Comparison of ENCODE assay signal across 14 cellular contexts in the genomic region with DNA sequence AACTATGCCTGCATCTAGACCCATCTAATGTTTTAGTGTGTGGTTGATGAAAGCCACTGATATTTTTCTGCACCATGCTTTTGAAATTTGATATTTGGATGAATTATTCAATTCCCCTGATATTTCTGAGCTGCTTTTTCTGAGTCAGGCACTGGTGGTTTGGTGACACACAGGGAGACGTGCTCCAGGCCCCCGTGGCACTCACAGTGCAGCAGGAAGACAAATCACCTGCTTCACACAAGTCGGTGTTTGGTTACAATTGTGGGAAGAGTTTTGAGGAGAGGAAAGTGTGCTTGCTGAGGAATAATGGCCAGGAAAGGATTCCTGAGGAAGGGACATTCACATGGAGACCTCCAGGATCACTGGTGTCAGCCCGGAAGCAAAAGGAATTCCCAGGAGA.
DNase-seq lines count a peak whose midpoint lies in the region; ATAC-seq and TF ChIP-seq lines count a peak whose summit lies in the region.
"Had no signal": no experiment of that assay in that cellular context is flagged by ENCODE, and none has a peak within 500 bp of the region (broad histone marks: within the 10 kb centered on the region; RNA-seq: fewer than 3 reads in every experiment).

No MANE protein-coding gene starts in this region.

- WGBS in mammary epithelial cell (ENCODE audit: low coverage, missing lambda C conversion rate), result 25% methylated on average over 4 of the region's 4 CpGs

- in situ Hi-C loops in mammary epithelial cell (cut with MboI; ENCODE audit: low sequenced_read_pairs in 2 of 2), result no loop called here

- H3K9ac ChIP-seq in BLaER1 treated with 17β-estradiol and CSF1 and Interleukin-3, amounts not matched to agents 10 nM and 100 nM, result peak overlapping the region in 10 of 11 experiments; percentile 2 to 80 (median 76); a peak in 18 of 22 replicates
- no peak overlapping the region for H3K9ac ChIP-seq in mammary epithelial cell (ENCODE audit: insufficient read depth, low read length)

- H3K4me1 ChIP-seq in BLaER1 treated with 17β-estradiol and CSF1 and Interleukin-3, amounts not matched to agents 10 nM and 100 nM, result peaks cover 99 to 100% (median 100%) of the 10 kb centered on the region in 10 experiments
- H3K4me1 ChIP-seq in mammary epithelial cell (ENCODE audit: insufficient read depth, low read length), result peaks cover 55% of the 10 kb centered on the region
- peaks cover 18% of the 10 kb centered on the region for H3K4me1 ChIP-seq in upper lobe of right lung

- H3K36me3 Mint-ChIP-seq in nephron (ENCODE audit: low read depth), result no peaks in the 10 kb centered on the region
- no peaks in the 10 kb centered on the region for H3K36me3 Mint-ChIP-seq in activated naive CD8-positive, alpha-beta T cell treated with anti-CD3 and anti-CD28 coated beads, Interleukin-2, amount 50 U/mL, for 24 hours (ENCODE audit: low read depth)
- H3K36me3 Mint-ChIP-seq: CD4-positive, CD25-positive, alpha-beta regulatory T cell; natural killer cell treated with Interleukin-12 subunit alpha and Interleukin-12 subunit beta and Interleukin-15 and Interleukin-18, amount 100 ng/mL, for 72 hours had no signal

- CTCF ChIA-PET in mammary epithelial cell (lab: Charles Lee; ENCODE audit: low non-redundant PET), result no interaction called here

- peaks cover 66% of the 10 kb centered on the region for H3K4me1 Mint-ChIP-seq in nephron
- no peaks in the 10 kb centered on the region for H3K4me1 Mint-ChIP-seq in activated naive CD8-positive, alpha-beta T cell treated with anti-CD3 and anti-CD28 coated beads, Interleukin-2, amount 50 U/mL, for 24 hours
- H3K4me1 Mint-ChIP-seq: CD4-positive, CD25-positive, alpha-beta regulatory T cell had no signal

- peak overlapping the region; percentile 84 to 96 (median 92) for H3K4me2 ChIP-seq in BLaER1 treated with 17β-estradiol and CSF1 and Interleukin-3, amounts not matched to agents 10 nM and 100 nM
- no peak overlapping the region for H3K4me2 ChIP-seq in mammary epithelial cell (ENCODE audit: insufficient read depth, low read depth, low read length)

- H3K79me2 ChIP-seq in mammary epithelial cell (ENCODE audit: insufficient read depth, low read length), result no peaks in the 10 kb centered on the region

- H4K20me1 ChIP-seq in BLaER1 treated with 17β-estradiol and CSF1 and Interleukin-3, amounts not matched to agents 10 nM and 100 nM, result no peaks in the 10 kb centered on the region
- H4K20me1 ChIP-seq in mammary epithelial cell (ENCODE audit: insufficient read depth, low read length), result no peaks in the 10 kb centered on the region

- TF ChIP-seq CTCF in mammary epithelial cell (conservative IDR thresholded peaks at IDR 0.05 in 1 of 2, IDR thresholded peaks at IDR 0.05 in 1 of 2; ENCODE audit: extremely low read depth in 1 of 2, insufficient read depth in 1 of 2, low read depth in 1 of 2, low read length in 2 of 2), result no peak
- TF ChIP-seq CTCF in nephron (IDR thresholded peaks at IDR 0.05; ENCODE audit: unreplicated experiment in 3 of 3), result no peak
- no peak for TF ChIP-seq CTCF in upper lobe of right lung (IDR thresholded peaks at IDR 0.05)

- no peaks in the 10 kb centered on the region for H3K9me3 Mint-ChIP-seq in nephron
- H3K9me3 Mint-ChIP-seq in activated naive CD8-positive, alpha-beta T cell treated with anti-CD3 and anti-CD28 coated beads, Interleukin-2, amount 50 U/mL, for 24 hours, result no peaks in the 10 kb centered on the region
- H3K9me3 Mint-ChIP-seq: activated B cell treated with CpG ODN at 0.5 μM for 24 hours; natural killer cell treated with Interleukin-12 subunit alpha and Interleukin-12 subunit beta and Interleukin-15 and Interleukin-18, amount 100 ng/mL, for 72 hours had no signal

- DNase-seq in M059J (ENCODE audit: low read depth) (peak; percentile 89), mammary epithelial cell (peak; percentile 44), upper lobe of right lung (no peak), NCI-H774 (lab: John Stamatoyannopoulos, UW) (no peak)
- DNase-seq in activated CD8-positive, alpha-beta memory T cell treated with anti-CD3 and anti-CD28 coated beads for 24 hours, result no peak
- DNase-seq in activated naive CD8-positive, alpha-beta T cell treated with anti-CD3 and anti-CD28 coated beads, Interleukin-2, amount 50 U/mL, for 24 hours, result no peak
- DNase-seq: activated B cell treated with CpG ODN at 0.5 μM for 24 hours; CD4-positive, CD25-positive, alpha-beta regulatory T cell; NCI-H226; SHP77; stimulated activated CD4-positive, alpha-beta T cell treated with anti-CD3 and anti-CD28 coated beads, Interleukin-12 subunit alpha, Interleukin-12 subunit beta, amount 100 ng/mL, for 4 hours had no signal

- intact Hi-C loops in mammary epithelial cell (cut with micrococcal nuclease), result loop anchor here (5.0 kb wide), 2 partner anchors 87 to 278 kb away; no protein-coding TSS in a partner anchor
- intact Hi-C loops in upper lobe of right lung (cut with DNase I), result no loop called here

- H3K9me3 ChIP-seq in BLaER1 treated with 17β-estradiol and CSF1 and Interleukin-3, amounts not matched to agents 10 nM and 100 nM (replicated peaks in 1 of 11), result no peaks in the 10 kb centered on the region
- H3K9me3 ChIP-seq in mammary epithelial cell (replicated peaks; ENCODE audit: insufficient read depth, low read length) (no peaks in the 10 kb centered on the region), upper lobe of right lung (no peaks in the 10 kb centered on the region)

- dilution Hi-C loops in mammary epithelial cell (cut with HindIII; ENCODE audit: low sequenced_read_pairs), result loop anchor here (5.0 kb wide), 2 partner anchors 48 to 67 kb away; no protein-coding TSS in a partner anchor

- H3K27me3 ChIP-seq in BLaER1 treated with 17β-estradiol and CSF1 and Interleukin-3, amounts not matched to agents 10 nM and 100 nM, result no peaks in the 10 kb centered on the region
- H3K27me3 ChIP-seq in mammary epithelial cell (ENCODE audit: insufficient read depth, low read length), result no peaks in the 10 kb centered on the region
- H3K27me3 ChIP-seq in upper lobe of right lung, result no peaks in the 10 kb centered on the region

- peak overlapping the region in 1 of 10 experiments; percentile 44; a peak in 2 of 20 replicates for H3K4me3 ChIP-seq in BLaER1 treated with 17β-estradiol and CSF1 and Interleukin-3, amounts not matched to agents 10 nM and 100 nM
- H3K4me3 ChIP-seq in mammary epithelial cell (replicated peaks in 1 of 3; ENCODE audit: insufficient read depth in 1 of 3, low read depth in 2 of 3, low read length in 3 of 3) (no peak overlapping the region), upper lobe of right lung (no peak overlapping the region)

- H3K36me3 ChIP-seq in BLaER1 treated with 17β-estradiol and CSF1 and Interleukin-3, amounts not matched to agents 10 nM and 100 nM, result no peaks in the 10 kb centered on the region
- no peaks in the 10 kb centered on the region for H3K36me3 ChIP-seq in mammary epithelial cell (ENCODE audit: insufficient read depth, low read length)
- no peaks in the 10 kb centered on the region for H3K36me3 ChIP-seq in upper lobe of right lung

- no peak for ATAC-seq in upper lobe of right lung
- ATAC-seq in activated naive CD8-positive, alpha-beta T cell treated with anti-CD3 and anti-CD28 coated beads, Interleukin-2, amount 50 U/mL, for 24 hours, result no peak
- ATAC-seq: natural killer cell treated with Interleukin-12 subunit alpha and Interleukin-12 subunit beta and Interleukin-15 and Interleukin-18, amount 100 ng/mL, for 72 hours had no signal

- H2AFZ ChIP-seq in mammary epithelial cell (ENCODE audit: low read depth, low read length), result peak overlapping the region; percentile 34

- peak overlapping the region in 1 of 3 experiments; percentile 22 for H3K4me3 Mint-ChIP-seq in nephron
- H3K4me3 Mint-ChIP-seq in activated naive CD8-positive, alpha-beta T cell treated with anti-CD3 and anti-CD28 coated beads, Interleukin-2, amount 50 U/mL, for 24 hours, result no peak overlapping the region
- H3K4me3 Mint-ChIP-seq: activated B cell treated with CpG ODN at 0.5 μM for 24 hours; CD4-positive, CD25-positive, alpha-beta regulatory T cell; natural killer cell treated with Interleukin-12 subunit alpha and Interleukin-12 subunit beta and Interleukin-15 and Interleukin-18, amount 100 ng/mL, for 72 hours had no signal

- H3K27ac Mint-ChIP-seq in nephron, result peak overlapping the region; percentile 27 to 75 (median 48)
- H3K27ac Mint-ChIP-seq in activated naive CD8-positive, alpha-beta T cell treated with anti-CD3 and anti-CD28 coated beads, Interleukin-2, amount 50 U/mL, for 24 hours, result no peak overlapping the region
- H3K27ac Mint-ChIP-seq: activated B cell treated with CpG ODN at 0.5 μM for 24 hours; CD4-positive, CD25-positive, alpha-beta regulatory T cell; natural killer cell treated with Interleukin-12 subunit alpha and Interleukin-12 subunit beta and Interleukin-15 and Interleukin-18, amount 100 ng/mL, for 72 hours had no signal

- peak overlapping the region in 10 of 11 experiments; percentile 46 to 96 (median 91); a peak in 21 of 22 replicates for H3K27ac ChIP-seq in BLaER1 treated with 17β-estradiol and CSF1 and Interleukin-3, amounts not matched to agents 10 nM and 100 nM
- no peak overlapping the region for H3K27ac ChIP-seq in mammary epithelial cell (ENCODE audit: insufficient read depth, low read depth, low read length)
- no peak overlapping the region for H3K27ac ChIP-seq in upper lobe of right lung

- H3K27me3 Mint-ChIP-seq in nephron (ENCODE audit: low read depth), result peaks cover 33% of the 10 kb centered on the region
- H3K27me3 Mint-ChIP-seq in activated naive CD8-positive, alpha-beta T cell treated with anti-CD3 and anti-CD28 coated beads, Interleukin-2, amount 50 U/mL, for 24 hours, result peaks cover 6% of the 10 kb centered on the region

- no TSS peak for BruUV-seq in mammary epithelial cell (replicated peaks; lab: Mats Ljungman, UMichigan)

Comparison
In these comparisons a context has a peak if more than half of its experiments do, and no peak if none do; other contexts are left out.
1. H3K27ac ChIP-seq: peak in BLaER1 treated with 17β-estradiol and CSF1 and Interleukin-3, amounts not matched to agents 10 nM and 100 nM (10 of 11); none in mammary epithelial cell (single experiment) and upper lobe of right lung (single experiment).
2. DNase-seq: peak in M059J (single experiment) and mammary epithelial cell (single experiment); none in upper lobe of right lung (single experiment), NCI-H774 (single experiment), activated CD8-positive, alpha-beta memory T cell treated with anti-CD3 and anti-CD28 coated beads for 24 hours (single experiment) and activated naive CD8-positive, alpha-beta T cell treated with anti-CD3 and anti-CD28 coated beads, Interleukin-2, amount 50 U/mL, for 24 hours (single experiment).